ENCODE assay signal across 33 cellular contexts in genomic region chr9:4933861-4934260, GRCh38.
"Had no signal": no experiment of that assay in that cellular context is flagged by ENCODE, and none has a peak within 500 bp of the region (broad histone marks: within the 10 kb centered on the region; RNA-seq: fewer than 3 reads in every experiment).

No MANE protein-coding gene starts in this region.

- H3K4me3 Mint-ChIP-seq: activated CD4-positive, alpha-beta memory T cell treated with anti-CD3 and anti-CD28 coated beads, Interleukin-2, amount 10 ng/mL, durations not matched to agents 7 days and 5 days; activated CD8-positive, alpha-beta memory T cell treated with anti-CD3 and anti-CD28 coated beads, Interleukin-2, amount 10 ng/mL, durations not matched to agents 7 days and 5 days; activated naive CD8-positive, alpha-beta T cell treated with anti-CD3 and anti-CD28 coated beads for 36 hours; activated T-cell treated with anti-CD3 and anti-CD28 coated beads, Interleukin-2, amount 50 U/mL, for 72 hours; activated T-helper 17 cell treated with anti-CD3 and anti-CD28 coated beads, Interleukin-2, amount 50 U/mL, for 72 hours had no signal

- ATAC-seq: activated CD8-positive, alpha-beta memory T cell treated with anti-CD3 and anti-CD28 coated beads, Interleukin-2, amount 10 ng/mL, durations not matched to agents 7 days and 5 days; activated T-cell treated with anti-CD3 and anti-CD28 coated beads, Interleukin-2, amount 50 U/mL, for 72 hours; activated T-helper 17 cell treated with anti-CD3 and anti-CD28 coated beads, Interleukin-2, amount 50 U/mL, for 72 hours had no signal

- H3K4me3 ChIP-seq: cardiac muscle cell, SJCRH30, SK-N-MC had no signal

- DNase-seq: activated CD4-positive, alpha-beta memory T cell treated with anti-CD3 and anti-CD28 coated beads, Interleukin-2, amount 10 ng/mL, durations not matched to agents 7 days and 5 days; activated CD4-positive, alpha-beta T cell treated with anti-CD3 and anti-CD28 coated beads for 1 hour; activated CD4-positive, alpha-beta T cell treated with anti-CD3 and anti-CD28 coated beads for 48 hours; activated CD4-positive, CD25-positive, alpha-beta regulatory T cell; activated CD8-positive, alpha-beta memory T cell treated with anti-CD3 and anti-CD28 coated beads for 24 hours; activated CD8-positive, alpha-beta memory T cell treated with anti-CD3 and anti-CD28 coated beads, Interleukin-2, amount 10 ng/mL, durations not matched to agents 7 days and 5 days; activated CD8-positive, alpha-beta memory T cell treated with anti-CD3 and anti-CD28 coated beads, Interleukin-2, amount 50 U/mL, for 48 hours; activated effector memory CD4-positive, alpha-beta T cell treated with anti-CD3 and anti-CD28 coated beads, Interleukin-2, amount 50 U/mL, for 16 hours; activated naive CD4-positive, alpha-beta T cell; activated naive CD4-positive, alpha-beta T cell treated with anti-CD3 and anti-CD28 coated beads, Interleukin-2, amount 50 U/mL, for 16 hours; activated naive CD8-positive, alpha-beta T cell treated with anti-CD3 and anti-CD28 coated beads for 36 hours; activated T-cell treated with anti-CD3 and anti-CD28 coated beads, Interleukin-2, amount 50 U/mL, for 72 hours; amniotic stem cell; aorta; brain microvascular endothelial cell; NCI-H1092 treated with DMSO at 0.1 percent for 48 hours; NCI-H1417; NCI-H146; NCI-H187; NCI-H2029 treated with DMSO at 0.1 percent for 48 hours; NCI-H2107; NCI-H2171; NCI-H510A; NCI-H526; NCI-H748 treated with DMSO at 0.1 percent for 48 hours; NK-92 treated with Interleukin-12 subunit alpha and Interleukin-12 subunit beta, amount 100 ng/mL, for 24 hours; SHP77; SJCRH30; T1000; WERI-Rb-1 had no signal

- H3K27ac Mint-ChIP-seq: activated CD4-positive, alpha-beta memory T cell treated with anti-CD3 and anti-CD28 coated beads, Interleukin-2, amount 10 ng/mL, durations not matched to agents 7 days and 5 days; activated CD8-positive, alpha-beta memory T cell treated with anti-CD3 and anti-CD28 coated beads, Interleukin-2, amount 10 ng/mL, durations not matched to agents 7 days and 5 days; activated naive CD8-positive, alpha-beta T cell treated with anti-CD3 and anti-CD28 coated beads for 36 hours; activated T-cell treated with anti-CD3 and anti-CD28 coated beads, Interleukin-2, amount 50 U/mL, for 72 hours; activated T-helper 17 cell treated with anti-CD3 and anti-CD28 coated beads, Interleukin-2, amount 50 U/mL, for 72 hours had no signal

- H3K4me1 ChIP-seq: SJCRH30 had no signal

- H3K36me3 ChIP-seq: brain microvascular endothelial cell, cardiac muscle cell, SJCRH30, WERI-Rb-1 had no signal

- H3K9me3 Mint-ChIP-seq: activated CD4-positive, alpha-beta memory T cell treated with anti-CD3 and anti-CD28 coated beads, Interleukin-2, amount 10 ng/mL, durations not matched to agents 7 days and 5 days; activated T-cell treated with anti-CD3 and anti-CD28 coated beads, Interleukin-2, amount 50 U/mL, for 72 hours; activated T-helper 17 cell treated with anti-CD3 and anti-CD28 coated beads, Interleukin-2, amount 50 U/mL, for 72 hours had no signal

- H3K27me3 ChIP-seq: brain microvascular endothelial cell, cardiac muscle cell, SJCRH30 had no signal

- H3K9me3 ChIP-seq: SJCRH30 had no signal

- H3K27ac ChIP-seq: brain microvascular endothelial cell, cardiac muscle cell, SJCRH30, SK-N-MC, WERI-Rb-1 had no signal

- H3K27me3 Mint-ChIP-seq: activated CD4-positive, alpha-beta memory T cell treated with anti-CD3 and anti-CD28 coated beads, Interleukin-2, amount 10 ng/mL, durations not matched to agents 7 days and 5 days; activated CD8-positive, alpha-beta memory T cell treated with anti-CD3 and anti-CD28 coated beads, Interleukin-2, amount 10 ng/mL, durations not matched to agents 7 days and 5 days; activated naive CD8-positive, alpha-beta T cell treated with anti-CD3 and anti-CD28 coated beads for 36 hours; activated T-helper 17 cell treated with anti-CD3 and anti-CD28 coated beads, Interleukin-2, amount 50 U/mL, for 72 hours had no signal
